ENCODE assay signal across 9 cellular contexts in genomic region chr14:63045612-63046320, GRCh38. TPM values are rescaled to one million over a fixed set of nuclear protein-coding genes. Genes with fewer than 3 reads are reported as not detected.
DNase-seq lines count a peak whose midpoint lies in the region; ATAC-seq, FAIRE-seq and TF ChIP-seq lines count a peak whose summit lies in the region.
"Had no signal": no experiment of that assay in that cellular context is flagged by ENCODE, and none has a peak within 500 bp of the region (broad histone marks: within the 10 kb centered on the region; RNA-seq: fewer than 3 reads in every experiment).

No MANE protein-coding gene starts in this region.

- intact Hi-C loops in naive thymus-derived CD4-positive, alpha-beta T cell (cut with micrococcal nuclease), result no loop called here

- TF ChIP-seq CTCF in astrocyte of the cerebellum (IDR thresholded peaks at IDR 0.05; ENCODE audit: low read depth, low read length, missing control alignments), result peak; percentile 8
- peak in 1 of 3 experiments; percentile 20 for TF ChIP-seq CTCF in keratinocyte (optimal IDR thresholded peaks at IDR 0.05 in 1 of 3, IDR thresholded peaks at IDR 0.05 in 1 of 3, conservative IDR thresholded peaks at IDR 0.05 in 1 of 3; ENCODE audit: extremely low read depth in 1 of 3, insufficient read depth in 2 of 3, low read length in 3 of 3)
- TF ChIP-seq CTCF in type B pancreatic cell (conservative IDR thresholded peaks at IDR 0.05), result peak; percentile 59

- H3K27me3 Mint-ChIP-seq in type B pancreatic cell, result peaks cover 90% of the 10 kb centered on the region
- H3K27me3 Mint-ChIP-seq in naive thymus-derived CD4-positive, alpha-beta T cell, result peaks cover 41 to 58% (median 45%) of the 10 kb centered on the region in 5 donors

- no peak overlapping the region for H3K27ac Mint-ChIP-seq in type B pancreatic cell
- no peak overlapping the region for H3K27ac Mint-ChIP-seq in naive thymus-derived CD4-positive, alpha-beta T cell
- H3K27ac Mint-ChIP-seq: activated naive CD4-positive, alpha-beta T cell treated with anti-CD3 and anti-CD28 coated beads, Interleukin-2, amount 50 U/mL, for 72 hours had no signal

- peak overlapping the region; percentile 46 for H2AFZ ChIP-seq in keratinocyte (ENCODE audit: control insufficient read depth, low read length)

- H3K36me3 Mint-ChIP-seq in type B pancreatic cell, result no peaks in the 10 kb centered on the region
- no peaks in the 10 kb centered on the region for H3K36me3 Mint-ChIP-seq in naive thymus-derived CD4-positive, alpha-beta T cell
- H3K36me3 Mint-ChIP-seq: activated naive CD4-positive, alpha-beta T cell treated with anti-CD3 and anti-CD28 coated beads, Interleukin-2, amount 50 U/mL, for 72 hours had no signal

- no peak for ATAC-seq in naive thymus-derived CD4-positive, alpha-beta T cell
- ATAC-seq in HG02852 (IDR thresholded peaks at IDR 0.05; ENCODE audit: unreplicated experiment), result no peak

- no peaks in the 10 kb centered on the region for H3K4me1 Mint-ChIP-seq in type B pancreatic cell (ENCODE audit: unreplicated experiment)
- H3K4me1 Mint-ChIP-seq in naive thymus-derived CD4-positive, alpha-beta T cell, result peaks cover 0 to 5% (median 3%) of the 10 kb centered on the region in 7 donors

- H3K9me3 ChIP-seq in keratinocyte (ENCODE audit: control insufficient read depth, low read depth, low read length), result no peaks in the 10 kb centered on the region
- no peaks in the 10 kb centered on the region for H3K9me3 ChIP-seq in naive thymus-derived CD4-positive, alpha-beta T cell (ENCODE audit: control insufficient read depth in 2 of 3, low read length in 3 of 3)

- peak overlapping the region; percentile 57 for H3K4me2 ChIP-seq in keratinocyte (ENCODE audit: control insufficient read depth, extremely low read depth, insufficient read depth, low read depth, low read length)

- no peaks in the 10 kb centered on the region for H3K4me1 ChIP-seq in keratinocyte (ENCODE audit: control insufficient read depth, extremely low read depth, insufficient read depth, low read length)
- H3K4me1 ChIP-seq in naive thymus-derived CD4-positive, alpha-beta T cell (ENCODE audit: control insufficient read depth in 2 of 2, insufficient read depth in 2 of 2, low read length in 2 of 2), result no peaks in the 10 kb centered on the region

- no peaks in the 10 kb centered on the region for H3K9me1 ChIP-seq in keratinocyte (ENCODE audit: control insufficient read depth, extremely low read depth, insufficient read depth, low read length)

- no peak overlapping the region for H3K9ac ChIP-seq in keratinocyte (ENCODE audit: control insufficient read depth, extremely low read depth, insufficient read depth, low read length)

- in situ Hi-C loops in astrocyte of the cerebellum (cut with HindIII; ENCODE audit: low sequenced_read_pairs), result loop anchor here (10.0 kb wide), 1 partner anchor 891 kb away; no protein-coding TSS in a partner anchor

- no peaks in the 10 kb centered on the region for H3K79me2 ChIP-seq in keratinocyte (ENCODE audit: control insufficient read depth, insufficient read depth, low read length)

- H3K4me3 ChIP-seq in astrocyte of the cerebellum (ENCODE audit: low read depth, low read length), result peak overlapping the region; percentile 43
- peak overlapping the region; percentile 11 to 32 (median 14) for H3K4me3 ChIP-seq in keratinocyte (ENCODE audit: control insufficient read depth in 2 of 3, extremely low read depth in 1 of 3, insufficient read depth in 2 of 3, low read depth in 1 of 3, low read length in 3 of 3)
- no peak overlapping the region for H3K4me3 ChIP-seq in naive thymus-derived CD4-positive, alpha-beta T cell (ENCODE audit: low read length)

- H3K27ac ChIP-seq in keratinocyte (ENCODE audit: control insufficient read depth, insufficient read depth, low read length), result no peak overlapping the region
- no peak overlapping the region for H3K27ac ChIP-seq in naive thymus-derived CD4-positive, alpha-beta T cell (ENCODE audit: low read depth, low read length)

- H3K4me3 Mint-ChIP-seq in type B pancreatic cell, result peak overlapping the region; percentile 83
- peak overlapping the region in 1 of 10 donors; percentile 34 for H3K4me3 Mint-ChIP-seq in naive thymus-derived CD4-positive, alpha-beta T cell

- POLR2A ChIA-PET in naive thymus-derived CD4-positive, alpha-beta T cell (lab: Charles Lee), result no interaction called here

- CTCF ChIA-PET in naive thymus-derived CD4-positive, alpha-beta T cell (lab: Charles Lee), result no interaction called here

- DNase-seq in EH (ENCODE audit: low read depth), result peak; percentile 29
- DNase-seq in NCI-H128 (lab: John Stamatoyannopoulos, UW; ENCODE audit: unreplicated experiment), result peak; percentile 51
- peak; percentile 9 for DNase-seq in astrocyte of the cerebellum (ENCODE audit: low read depth)
- no peak for DNase-seq in keratinocyte (ENCODE audit: low read depth, low spot score)
- DNase-seq in type B pancreatic cell (ENCODE audit: extremely low spot score, unreplicated experiment), result peak; percentile 80
- DNase-seq in naive thymus-derived CD4-positive, alpha-beta T cell, result no peak
- DNase-seq in activated naive CD4-positive, alpha-beta T cell treated with anti-CD3 and anti-CD28 coated beads, Interleukin-2, amount 50 U/mL, for 16 hours, result no peak

- H4K20me1 ChIP-seq in keratinocyte (ENCODE audit: control insufficient read depth, extremely low read depth, insufficient read depth, low read length), result no peaks in the 10 kb centered on the region

- no peaks in the 10 kb centered on the region for H3K36me3 ChIP-seq in keratinocyte (ENCODE audit: control insufficient read depth in 2 of 2, extremely low read depth in 1 of 2, insufficient read depth in 2 of 2, low read length in 2 of 2)
- H3K36me3 ChIP-seq in naive thymus-derived CD4-positive, alpha-beta T cell (ENCODE audit: control insufficient read depth in 2 of 3, insufficient read depth in 3 of 3, low read length in 3 of 3), result no peaks in the 10 kb centered on the region

- no peak for FAIRE-seq in keratinocyte (lab: Jason Lieb, UNC)

- H3K9me3 Mint-ChIP-seq in type B pancreatic cell, result no peaks in the 10 kb centered on the region
- H3K9me3 Mint-ChIP-seq in naive thymus-derived CD4-positive, alpha-beta T cell, result peaks cover 0 to 3% (median 0%) of the 10 kb centered on the region in 11 donors
- H3K9me3 Mint-ChIP-seq: activated naive CD4-positive, alpha-beta T cell treated with anti-CD3 and anti-CD28 coated beads, Interleukin-2, amount 50 U/mL, for 72 hours had no signal

- dilution Hi-C loops in keratinocyte (cut with MboI; ENCODE audit: extremely low pct_ligation_motif_present, low sequenced_read_pairs), result no loop called here

- H3K27me3 ChIP-seq in keratinocyte (ENCODE audit: control insufficient read depth, extremely low read depth, insufficient read depth, low read length), result peaks cover 37% of the 10 kb centered on the region
- no peaks in the 10 kb centered on the region for H3K27me3 ChIP-seq in naive thymus-derived CD4-positive, alpha-beta T cell (ENCODE audit: control insufficient read depth in 2 of 2, insufficient read depth in 2 of 2, low read length in 2 of 2)

RNA-seq across cellular contexts. Expression of gene KCNH5, which starts 0.5 kb away (rescaled TPM):
- 0.02 to 0.04 TPM (median 0.03 TPM) in 3 replicates for polyA plus RNA-seq in keratinocyte
- polyA plus RNA-seq in keratinocyte (2011; ENCODE audit: low read depth), result not detected
- polyA plus RNA-seq in keratinocyte (2011; cell fraction: cytosol; rRNA removed), result 0.01 and 0.06 TPM in 2 replicates
- 0.10 and 0.19 TPM in 2 replicates for polyA plus RNA-seq in keratinocyte (2011; cell fraction: nucleus; rRNA removed)
- not detected in 2 replicates for polyA plus RNA-seq in keratinocyte (2012; ENCODE audit: low replicate concordance)
- polyA minus RNA-seq in keratinocyte, result 0.22 to 0.36 TPM in 2 of 3 replicates, not detected in the other
- polyA minus RNA-seq in keratinocyte (2011; cell fraction: cytosol; rRNA and poly(A)+ RNA removed), result not detected
- polyA minus RNA-seq in keratinocyte (2011; cell fraction: nucleus; rRNA and poly(A)+ RNA removed), result 0.21 and 1.6 TPM in 2 replicates
- total RNA-seq in type B pancreatic cell (ENCODE audit: low replicate concordance), result 0.88 and 2.8 TPM in 2 replicates
- not detected for total RNA-seq in naive thymus-derived CD4-positive, alpha-beta T cell
- not detected for polyA plus RNA-seq in naive thymus-derived CD4-positive, alpha-beta T cell
- total RNA-seq: activated naive CD4-positive, alpha-beta T cell treated with anti-CD3 and anti-CD28 coated beads, Interleukin-2, amount 50 U/mL, for 72 hours had no signal

Comparison
In these comparisons a context has a peak if more than half of its experiments do, and no peak if none do; other contexts are left out.
1. DNase-seq: peak in EH (single experiment), NCI-H128 (single experiment), astrocyte of the cerebellum (single experiment) and type B pancreatic cell (single experiment); none in keratinocyte (single experiment), naive thymus-derived CD4-positive, alpha-beta T cell (0 of 9) and activated naive CD4-positive, alpha-beta T cell treated with anti-CD3 and anti-CD28 coated beads, Interleukin-2, amount 50 U/mL, for 16 hours (single experiment).